In genomic region chr3:8541486-8541885, GRCh38 we compare ENCODE assay signal across 29 cellular contexts. TPM values are rescaled to one million over a fixed set of nuclear protein-coding genes. Genes with fewer than 3 reads are reported as not detected.
"Had no signal": no experiment of that assay in that cellular context is flagged by ENCODE, and none has a peak within 500 bp of the region (broad histone marks: within the 10 kb centered on the region; RNA-seq: fewer than 3 reads in every experiment).

No MANE protein-coding gene starts in this region.

- H3K27ac ChIP-seq: cardiac muscle cell, gastroesophageal sphincter had no signal

- H3K27me3 ChIP-seq: cardiac muscle cell, gastroesophageal sphincter, thyroid gland had no signal

- H3K4me3 Mint-ChIP-seq: activated naive CD8-positive, alpha-beta T cell; brain; effector memory CD8-positive, alpha-beta T cell; memory B cell; naive thymus-derived CD8-positive, alpha-beta T cell; stimulated activated memory B cell treated with anti-CD40 and anti-IgM and Interleukin-4, amounts not matched to agents 10 μg/mL and 1 μg/mL and 100 μg/mL, for 72 hours; stimulated activated naive CD8-positive, alpha-beta T cell treated with anti-CD3 and anti-CD28 coated beads, Interleukin-15, amount 100 ng/mL, for 72 hours had no signal

- H3K27me3 Mint-ChIP-seq: activated naive CD8-positive, alpha-beta T cell; memory B cell; stimulated activated memory B cell treated with anti-CD40 and anti-IgM and Interleukin-4, amounts not matched to agents 10 μg/mL and 1 μg/mL and 100 μg/mL, for 72 hours; stimulated activated naive CD8-positive, alpha-beta T cell treated with anti-CD3 and anti-CD28 coated beads, Interleukin-15, amount 100 ng/mL, for 72 hours had no signal

- H3K9me3 Mint-ChIP-seq: effector memory CD8-positive, alpha-beta T cell; memory B cell; stimulated activated memory B cell treated with anti-CD40 and anti-IgM and Interleukin-4, amounts not matched to agents 10 μg/mL and 1 μg/mL and 100 μg/mL, for 72 hours; stimulated activated naive CD8-positive, alpha-beta T cell treated with anti-CD3 and anti-CD28 coated beads, Interleukin-15, amount 100 ng/mL, for 72 hours had no signal

- FAIRE-seq: keratinocyte, small intestine, urothelium cell line had no signal

- H3K4me1 ChIP-seq: gastroesophageal sphincter, thyroid gland had no signal

- H3K36me3 Mint-ChIP-seq: activated naive CD8-positive, alpha-beta T cell; naive thymus-derived CD8-positive, alpha-beta T cell had no signal

- H3K4me3 ChIP-seq: cardiac muscle cell, coronary artery, gastroesophageal sphincter, thyroid gland had no signal

- ATAC-seq: effector memory CD8-positive, alpha-beta T cell; gastroesophageal sphincter; left colon; naive thymus-derived CD8-positive, alpha-beta T cell; stimulated activated memory B cell treated with anti-CD40 and anti-IgM and Interleukin-4, amounts not matched to agents 10 μg/mL and 1 μg/mL and 100 μg/mL, for 72 hours; stimulated activated naive CD8-positive, alpha-beta T cell treated with anti-CD3 and anti-CD28 coated beads, Interleukin-15, amount 100 ng/mL, for 72 hours had no signal

- H3K9me3 ChIP-seq: gastroesophageal sphincter, thyroid gland had no signal

- H3K27ac Mint-ChIP-seq: activated naive CD8-positive, alpha-beta T cell; brain; effector memory CD8-positive, alpha-beta T cell; memory B cell; naive thymus-derived CD8-positive, alpha-beta T cell; stimulated activated memory B cell treated with anti-CD40 and anti-IgM and Interleukin-4, amounts not matched to agents 10 μg/mL and 1 μg/mL and 100 μg/mL, for 72 hours; stimulated activated naive CD8-positive, alpha-beta T cell treated with anti-CD3 and anti-CD28 coated beads, Interleukin-15, amount 100 ng/mL, for 72 hours had no signal

- H3K4me1 Mint-ChIP-seq: memory B cell; naive thymus-derived CD8-positive, alpha-beta T cell; stimulated activated memory B cell treated with anti-CD40 and anti-IgM and Interleukin-4, amounts not matched to agents 10 μg/mL and 1 μg/mL and 100 μg/mL, for 72 hours; stimulated activated naive CD8-positive, alpha-beta T cell treated with anti-CD3 and anti-CD28 coated beads, Interleukin-15, amount 100 ng/mL, for 72 hours had no signal

- DNase-seq: activated CD4-positive, alpha-beta T cell treated with anti-CD3 and anti-CD28 coated beads for 4 hours; activated CD4-positive, alpha-beta T cell treated with anti-CD3 and anti-CD28 coated beads, Interleukin-2, amount 50 U/mL, for 4 hours; activated effector memory CD4-positive, alpha-beta T cell treated with Interleukin-2 at 50 U/mL for 16 hours; activated naive CD4-positive, alpha-beta T cell treated with Interleukin-2 at 50 U/mL for 16 hours; anterior cingulate cortex; cerebellar nuclear complex; effector memory CD8-positive, alpha-beta T cell; erythroblast; head of caudate nucleus; hippocampal formation; left colon; naive thymus-derived CD8-positive, alpha-beta T cell; posterior cingulate gyrus; small intestine; stimulated activated CD4-positive, alpha-beta T cell treated with anti-CD3 and anti-CD28 coated beads, Interleukin-1b, Interleukin-23, amount 100 ng/mL, for 48 hours; stimulated activated CD4-positive, alpha-beta T cell treated with anti-CD3 and anti-CD28 coated beads, Interleukin-4, amount 100 ng/mL, for 4 hours; stimulated activated CD8-positive, alpha-beta memory T cell treated with anti-CD3 and anti-CD28 coated beads, Interleukin-4, amount 100 ng/mL, for 48 hours; stimulated activated naive CD8-positive, alpha-beta T cell treated with anti-CD3 and anti-CD28 coated beads, Interleukin-15, amount 100 ng/mL, for 72 hours; substantia nigra; thyroid gland had no signal

RNA-seq across cellular contexts. Expression of gene LMCD1, which starts 39.9 kb away (rescaled TPM):
- total RNA-seq: naive thymus-derived CD8-positive, alpha-beta T cell had no signal
